Comparison of ENCODE assay signal across 8 cellular contexts in the genomic region with DNA sequence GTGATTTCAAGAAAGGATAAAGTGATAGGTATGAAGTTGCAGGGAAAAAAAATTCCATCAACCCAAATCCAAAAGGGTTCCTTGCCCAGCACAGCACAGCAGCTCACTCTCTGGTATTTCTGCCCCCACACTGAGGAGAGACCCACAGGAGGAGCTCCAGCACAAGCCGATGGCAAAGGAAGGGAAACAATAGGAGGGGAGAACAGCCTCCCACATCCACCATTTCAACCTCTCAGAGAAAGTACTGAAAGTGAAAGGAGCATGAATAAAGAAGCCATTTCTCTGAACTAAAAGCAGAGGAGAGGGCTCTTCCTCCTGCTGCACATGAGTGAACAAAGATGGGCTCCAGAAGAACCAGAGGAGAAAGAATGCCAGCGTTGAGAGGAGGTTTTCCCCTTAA. TPM values are rescaled to one million over a fixed set of nuclear protein-coding genes. Genes with fewer than 3 reads are reported as not detected.
DNase-seq lines count a peak whose midpoint lies in the region; ATAC-seq and TF ChIP-seq lines count a peak whose summit lies in the region.

No MANE protein-coding gene starts in this region.

- TF ChIP-seq CTCF in hepatocyte (IDR thresholded peaks at IDR 0.05; ENCODE audit: poor library complexity) (peak; percentile 25), uterus (IDR thresholded peaks at IDR 0.05) (peak in 1 of 4 experiments; percentile 12)

- WGBS in hepatocyte (ENCODE audit: low lambda C conversion rate, missing lambda C conversion rate): 33% methylated on average over 2 of the region's 2 CpGs
- WGBS in thymus: 56% methylated on average over 2 of the region's 2 CpGs

- H3K4me3 ChIP-seq in hepatocyte (no peak overlapping the region), thymus (ENCODE audit: low read length) (no peak overlapping the region), uterus (no peak overlapping the region)

- no peaks in the 10 kb centered on the region for H3K79me2 ChIP-seq in hepatocyte

- peak overlapping the region; percentile 3 for H3K4me2 ChIP-seq in hepatocyte

- H3K36me3 ChIP-seq in hepatocyte (replicated peaks; ENCODE audit: insufficient read depth, low read depth) (no peaks in the 10 kb centered on the region), thymus (ENCODE audit: control insufficient read depth, insufficient read depth) (no peaks in the 10 kb centered on the region), uterus (no peaks in the 10 kb centered on the region)

- H3K4me1 ChIP-seq in hepatocyte (ENCODE audit: insufficient read depth): peaks cover 3% of the 10 kb centered on the region
- peaks cover 4% of the 10 kb centered on the region for H3K4me1 ChIP-seq in thymus (ENCODE audit: control insufficient read depth, insufficient read depth, low read length)
- H3K4me1 ChIP-seq in uterus: no peaks in the 10 kb centered on the region

- no peaks in the 10 kb centered on the region for H3K27me3 ChIP-seq in hepatocyte
- no peaks in the 10 kb centered on the region for H3K27me3 ChIP-seq in thymus (ENCODE audit: control insufficient read depth, insufficient read depth)
- H3K27me3 ChIP-seq in uterus: no peaks in the 10 kb centered on the region

- ATAC-seq in Right ventricle myocardium superior (ENCODE audit: poor library complexity) (peak; percentile 21), HG02970 (IDR thresholded peaks at IDR 0.05; ENCODE audit: low FRiP score, unreplicated experiment) (no peak)

- no peaks in the 10 kb centered on the region for H3K9me3 ChIP-seq in hepatocyte (ENCODE audit: low read depth)
- no peaks in the 10 kb centered on the region for H3K9me3 ChIP-seq in thymus (ENCODE audit: control insufficient read depth)
- no peaks in the 10 kb centered on the region for H3K9me3 ChIP-seq in uterus

- no peaks in the 10 kb centered on the region for H4K20me1 ChIP-seq in hepatocyte (ENCODE audit: insufficient read depth, poor library complexity, severe bottlenecking)

- H3K9me2 ChIP-seq in hepatocyte (replicated peaks; ENCODE audit: insufficient read depth): no peaks in the 10 kb centered on the region

- intact Hi-C loops in Right ventricle myocardium superior (cut with DNase I): no loop called here
- intact Hi-C loops in cardiac septum (cut with DNase I): no loop called here
- intact Hi-C loops in uterus (cut with DNase I; ENCODE audit: low total_unique reads): no loop called here

- no peak for TF ChIP-seq POLR2A in uterus (IDR thresholded peaks at IDR 0.05)

- H3K27ac ChIP-seq in hepatocyte: no peak overlapping the region
- H3K27ac ChIP-seq in thymus (ENCODE audit: low read depth): peak overlapping the region; percentile 11
- no peak overlapping the region for H3K27ac ChIP-seq in uterus

- DNase-seq in Right ventricle myocardium superior (no peak), cardiac septum (ENCODE audit: low spot score) (no peak), hepatocyte (ENCODE audit: low spot score) (no peak), uterus (no peak), NCI-H2227 (lab: John Stamatoyannopoulos, UW; ENCODE audit: unreplicated experiment) (no peak)
- DNase-seq in activated CD4-positive, alpha-beta T cell treated with anti-CD3 and anti-CD28 coated beads, Interleukin-2, amount 50 U/mL, for 48 hours: peak; percentile 15 to 25

- peak overlapping the region; percentile 44 for H2AFZ ChIP-seq in hepatocyte

RNA-seq across cellular contexts. Expression of a gene that starts 54.9 kb away (rescaled TPM):
- 6.6 TPM for total RNA-seq in Right ventricle myocardium superior
- total RNA-seq in cardiac septum: 6.7 TPM
- 12.7 and 13.0 TPM in 2 replicates for total RNA-seq in hepatocyte
- 6.7 and 9.0 TPM in 2 replicates for polyA plus RNA-seq in hepatocyte
- 9.0 TPM for polyA plus RNA-seq in thymus
- 10 to 100 TPM in 3 of 4 donors, 1 to 10 TPM in 1; 4.1 to 14.8 (median 11.1) TPM for total RNA-seq in uterus

Comparison
In these comparisons a context has a peak if more than half of its experiments do, and no peak if none do; other contexts are left out.
1. DNase-seq: peak in activated CD4-positive, alpha-beta T cell treated with anti-CD3 and anti-CD28 coated beads, Interleukin-2, amount 50 U/mL, for 48 hours (2 of 2); none in Right ventricle myocardium superior (single experiment), cardiac septum (single experiment), hepatocyte (single experiment), uterus (0 of 2) and NCI-H2227 (single experiment).